Comparison of ENCODE assay signal across 10 cellular contexts in genomic region chr5:59123595-59124561, GRCh38.
DNase-seq lines count a peak whose midpoint lies in the region; ATAC-seq, FAIRE-seq and TF ChIP-seq lines count a peak whose summit lies in the region.
"Had no signal": no experiment of that assay in that cellular context is flagged by ENCODE, and none has a peak within 500 bp of the region (broad histone marks: within the 10 kb centered on the region; RNA-seq: fewer than 3 reads in every experiment).

No MANE protein-coding gene starts in this region.

- no peak overlapping the region for H3K27ac Mint-ChIP-seq in naive thymus-derived CD4-positive, alpha-beta T cell
- no peak overlapping the region for H3K27ac Mint-ChIP-seq in HFFc6

- H3K4me3 ChIP-seq in SJCRH30: no peak overlapping the region
- H3K4me3 ChIP-seq in naive thymus-derived CD4-positive, alpha-beta T cell (ENCODE audit: low read length): no peak overlapping the region
- H3K4me3 ChIP-seq: ovary had no signal

- H3K9me3 Mint-ChIP-seq in naive thymus-derived CD4-positive, alpha-beta T cell: peaks cover 0 to 11% (median 0%) of the 10 kb centered on the region in 11 donors
- H3K9me3 Mint-ChIP-seq in HFFc6: no peaks in the 10 kb centered on the region

- intact Hi-C loops in naive thymus-derived CD4-positive, alpha-beta T cell (cut with micrococcal nuclease): loop anchor here (1.0 to 10.0 kb wide), 4 partner anchors 9 to 659 kb away; partner anchors contain the start of gene PLK2 (in 1 of the 2)

- no peaks in the 10 kb centered on the region; the same call in 1 of the 2 replicates for H3K9me3 ChIP-seq in SJCRH30 (replicated peaks)
- no peaks in the 10 kb centered on the region for H3K9me3 ChIP-seq in naive thymus-derived CD4-positive, alpha-beta T cell (ENCODE audit: control insufficient read depth in 2 of 3, low read length in 3 of 3)
- H3K9me3 ChIP-seq: ovary had no signal

- H3K36me3 Mint-ChIP-seq in naive thymus-derived CD4-positive, alpha-beta T cell: peaks cover 0 to 15% (median 0%) of the 10 kb centered on the region in 5 donors
- H3K36me3 Mint-ChIP-seq in HFFc6 (ENCODE audit: low read depth): no peaks in the 10 kb centered on the region

- peak overlapping the region; percentile 84 for H3K27ac ChIP-seq in SJCRH30
- H3K27ac ChIP-seq in naive thymus-derived CD4-positive, alpha-beta T cell (ENCODE audit: low read depth, low read length): peak overlapping the region; percentile 84
- H3K27ac ChIP-seq: ovary had no signal

- CTCF ChIA-PET in naive thymus-derived CD4-positive, alpha-beta T cell (lab: Charles Lee): interaction anchor here (0.6 to 2.5 kb wide), 12 partner anchors 28 to 236 kb away, joined by 3 to 30 read pairs (median 4); no protein-coding TSS in a partner anchor

- TF ChIP-seq CTCF in HFFc6 (IDR thresholded peaks at IDR 0.05): no peak

- no peak for DNase-seq in GM12892 (ENCODE audit: insufficient read length)
- peak in 1 of 2 experiments; percentile 35 for DNase-seq in SJCRH30
- peak in 7 of 9 donors; percentile 48 to 81 (median 74) for DNase-seq in naive thymus-derived CD4-positive, alpha-beta T cell
- no peak for DNase-seq in NCI-H1417 treated with DMSO at 0.1 percent for 48 hours (lab: John Stamatoyannopoulos, UW)
- no peak for DNase-seq in NCI-H2029 (lab: John Stamatoyannopoulos, UW)
- DNase-seq in HFFc6: no peak
- DNase-seq in DMS 273 treated with DMSO at 0.1 percent for 48 hours (lab: John Stamatoyannopoulos, UW): no peak
- DNase-seq: ovary; stimulated activated CD8-positive, alpha-beta memory T cell treated with anti-CD3 and anti-CD28 coated beads, Interleukin-4, amount 100 ng/mL, for 48 hours had no signal

- H3K4me1 ChIP-seq in SJCRH30: peaks cover 46% of the 10 kb centered on the region
- peaks cover 53 to 56% of the 10 kb centered on the region in 2 donors for H3K4me1 ChIP-seq in naive thymus-derived CD4-positive, alpha-beta T cell (ENCODE audit: control insufficient read depth in 2 of 2, insufficient read depth in 2 of 2, low read length in 2 of 2)

- H3K4me1 Mint-ChIP-seq in naive thymus-derived CD4-positive, alpha-beta T cell: peaks cover 0 to 10% (median 7%) of the 10 kb centered on the region in 7 donors
- no peaks in the 10 kb centered on the region for H3K4me1 Mint-ChIP-seq in HFFc6 (ENCODE audit: low read depth)

- H3K27me3 ChIP-seq in SJCRH30: no peaks in the 10 kb centered on the region
- H3K27me3 ChIP-seq in naive thymus-derived CD4-positive, alpha-beta T cell (ENCODE audit: control insufficient read depth in 2 of 2, insufficient read depth in 2 of 2, low read length in 2 of 2): no peaks in the 10 kb centered on the region
- H3K27me3 ChIP-seq: ovary had no signal

- no peak overlapping the region for H3K4me3 Mint-ChIP-seq in naive thymus-derived CD4-positive, alpha-beta T cell
- no peak overlapping the region for H3K4me3 Mint-ChIP-seq in HFFc6

- H3K27me3 Mint-ChIP-seq in naive thymus-derived CD4-positive, alpha-beta T cell: no peaks in the 10 kb centered on the region
- H3K27me3 Mint-ChIP-seq in HFFc6 (ENCODE audit: insufficient read depth): no peaks in the 10 kb centered on the region; the same call in 1 of the 2 replicates

- POLR2A ChIA-PET in naive thymus-derived CD4-positive, alpha-beta T cell (lab: Charles Lee): interaction anchor here (0.6 to 2.7 kb wide), 15 partner anchors 9 to 122 kb away, joined by 3 to 46 read pairs (median 5); no protein-coding TSS in a partner anchor

- ATAC-seq in GM21737 (IDR thresholded peaks at IDR 0.05; ENCODE audit: unreplicated experiment): peak; percentile 57
- peak; percentile 51 for ATAC-seq in naive thymus-derived CD4-positive, alpha-beta T cell

- FAIRE-seq in GM12892 (lab: Jason Lieb, UNC): peak; percentile 61

- TF ChIP-seq POLR2A in GM12892 (IDR thresholded peaks at IDR 0.05; ENCODE audit: low read depth, low read length): no peak

- H3K36me3 ChIP-seq in SJCRH30: no peaks in the 10 kb centered on the region
- no peaks in the 10 kb centered on the region for H3K36me3 ChIP-seq in naive thymus-derived CD4-positive, alpha-beta T cell (ENCODE audit: control insufficient read depth in 2 of 3, insufficient read depth in 3 of 3, low read length in 3 of 3)
- H3K36me3 ChIP-seq: ovary had no signal

Comparison
In these comparisons a context has a peak if more than half of its experiments do, and no peak if none do; other contexts are left out.
1. DNase-seq: peak in naive thymus-derived CD4-positive, alpha-beta T cell (7 of 9); none in GM12892 (single experiment), NCI-H1417 treated with DMSO at 0.1 percent for 48 hours (single experiment), NCI-H2029 (single experiment), HFFc6 (single experiment) and DMS 273 treated with DMSO at 0.1 percent for 48 hours (single experiment).